In genomic region chr2:120256302-120257000, GRCh38 we compare ENCODE assay signal across 1 cellular context.
TF ChIP-seq lines count a peak whose summit lies in the region.

No MANE protein-coding gene starts in this region.

TF ChIP-seq in GM12878, 131 proteins besides CTCF, POLR2A, EP300 and RAD21:
- TF ChIP-seq, protein P1, sequence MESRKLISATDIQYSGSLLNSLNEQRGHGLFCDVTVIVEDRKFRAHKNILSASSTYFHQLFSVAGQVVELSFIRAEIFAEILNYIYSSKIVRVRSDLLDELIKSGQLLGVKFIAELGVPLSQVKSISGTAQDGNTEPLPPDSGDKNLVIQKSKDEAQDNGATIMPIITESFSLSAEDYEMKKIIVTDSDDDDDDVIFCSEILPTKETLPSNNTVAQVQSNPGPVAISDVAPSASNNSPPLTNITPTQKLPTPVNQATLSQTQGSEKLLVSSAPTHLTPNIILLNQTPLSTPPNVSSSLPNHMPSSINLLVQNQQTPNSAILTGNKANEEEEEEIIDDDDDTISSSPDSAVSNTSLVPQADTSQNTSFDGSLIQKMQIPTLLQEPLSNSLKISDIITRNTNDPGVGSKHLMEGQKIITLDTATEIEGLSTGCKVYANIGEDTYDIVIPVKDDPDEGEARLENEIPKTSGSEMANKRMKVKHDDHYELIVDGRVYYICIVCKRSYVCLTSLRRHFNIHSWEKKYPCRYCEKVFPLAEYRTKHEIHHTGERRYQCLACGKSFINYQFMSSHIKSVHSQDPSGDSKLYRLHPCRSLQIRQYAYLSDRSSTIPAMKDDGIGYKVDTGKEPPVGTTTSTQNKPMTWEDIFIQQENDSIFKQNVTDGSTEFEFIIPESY (IDR thresholded peaks at IDR 0.05), result peak; percentile 36; the same call in 1 of the 2 replicates
